Comparison of ENCODE assay signal across 8 cellular contexts in genomic region chr1:228486596-228487335, GRCh38. TPM values are rescaled to one million over a fixed set of nuclear protein-coding genes. Genes with fewer than 3 reads are reported as not detected.
DNase-seq lines count a peak whose midpoint lies in the region; ATAC-seq and TF ChIP-seq lines count a peak whose summit lies in the region.

No MANE protein-coding gene starts in this region.

- peak overlapping the region; percentile 98 for H3K4me3 Mint-ChIP-seq in central memory CD8-positive, alpha-beta T cell

- peaks cover 26% of the 10 kb centered on the region for H3K36me3 Mint-ChIP-seq in central memory CD8-positive, alpha-beta T cell (ENCODE audit: insufficient read depth)

- ATAC-seq in GM18868 (IDR thresholded peaks at IDR 0.05; ENCODE audit: unreplicated experiment) (peak; percentile 60), HG03103 (IDR thresholded peaks at IDR 0.05; ENCODE audit: low read depth, unreplicated experiment) (peak; percentile 42)
- peak; percentile 81 for ATAC-seq in central memory CD8-positive, alpha-beta T cell (replicated peaks; ENCODE audit: extremely low read depth, poor library complexity, severe bottlenecking)

- H3K27me3 ChIP-seq in kidney epithelial cell (ENCODE audit: control insufficient read depth, insufficient read depth, low read length), result no peaks in the 10 kb centered on the region

- H3K9me3 Mint-ChIP-seq in central memory CD8-positive, alpha-beta T cell, result no peaks in the 10 kb centered on the region

- TF ChIP-seq CTCF in kidney epithelial cell (IDR thresholded peaks at IDR 0.05; ENCODE audit: insufficient read depth, low read length, poor library complexity, severe bottlenecking), result no peak

- no peaks in the 10 kb centered on the region for H3K27me3 Mint-ChIP-seq in central memory CD8-positive, alpha-beta T cell

- peak overlapping the region; percentile 99 for H3K27ac Mint-ChIP-seq in central memory CD8-positive, alpha-beta T cell (ENCODE audit: low read depth)

- H3K4me3 ChIP-seq in kidney epithelial cell (ENCODE audit: low read depth, low read length), result peak overlapping the region; percentile 62

- DNase-seq in AG08395 (ENCODE audit: low spot score), result peak; percentile 67
- peak; percentile 73 for DNase-seq in NCI-H226
- DNase-seq in activated CD4-positive, CD25-positive, alpha-beta regulatory T cell treated with anti-CD3 and anti-CD28 coated beads, Interleukin-2, amount 50 U/mL, for 16 hours (ENCODE audit: low read depth, low spot score), result peak; percentile 58
- peak; percentile 78 to 85 for DNase-seq in central memory CD8-positive, alpha-beta T cell (ENCODE audit: low spot score in 2 of 2)
- peak; percentile 63 for DNase-seq in kidney epithelial cell (ENCODE audit: low read depth)
- DNase-seq in stimulated activated CD4-positive, alpha-beta T cell treated with anti-CD3 and anti-CD28 coated beads, Interleukin-1b, Interleukin-23, amount 100 ng/mL, for 1 hour (ENCODE audit: low read depth in 2 of 2), result peak; percentile 44 to 63

- peaks cover 5% of the 10 kb centered on the region for H3K36me3 ChIP-seq in kidney epithelial cell (ENCODE audit: control insufficient read depth, insufficient read depth, low read length)

- peaks cover 30% of the 10 kb centered on the region for H3K4me1 Mint-ChIP-seq in central memory CD8-positive, alpha-beta T cell

RNA-seq across cellular contexts. Expression of gene RNF187, which starts 0.4 kb away (rescaled TPM):
- total RNA-seq in kidney epithelial cell, result 128 and 136 TPM in 2 replicates

Comparison
In these comparisons a context has a peak if more than half of its experiments do, and no peak if none do; other contexts are left out.
1. Peak in every context shown above with its lines: DNase-seq, ATAC-seq and H3K4me3 ChIP-seq.